17 cellular contexts compared by ENCODE assay signal in genomic region chr21:17753736-17754135, GRCh38.
DNase-seq lines count a peak whose midpoint lies in the region; ATAC-seq and TF ChIP-seq lines count a peak whose summit lies in the region.
"Had no signal": no experiment of that assay in that cellular context is flagged by ENCODE, and none has a peak within 500 bp of the region (broad histone marks: within the 10 kb centered on the region; RNA-seq: fewer than 3 reads in every experiment).

No MANE protein-coding gene starts in this region.

- intact Hi-C loops in Right ventricle myocardium superior (cut with DNase I): no loop called here

- peak; percentile 3 to 32 for DNase-seq in NOMO-1 (lab: John Stamatoyannopoulos, UW; ENCODE audit: unreplicated experiment in 2 of 2)
- no peak for DNase-seq in NOMO-1 treated with dmso at 0.1 percent for 144 hours (lab: John Stamatoyannopoulos, UW; ENCODE audit: unreplicated experiment)
- no peak for DNase-seq in Right ventricle myocardium superior
- DNase-seq in NAMALWA (ENCODE audit: low spot score): no peak
- no peak for DNase-seq in activated effector memory CD4-positive, alpha-beta T cell treated with Interleukin-2 at 50 U/mL for 16 hours
- DNase-seq: Calu3; CD4-positive, alpha-beta T cell; COR-L47; DND-41; GOT3; HFFc6 had no signal

- TF ChIP-seq CTCF in neutrophil (IDR thresholded peaks at IDR 0.05): no peak

- H3K27me3 ChIP-seq in neutrophil: no peaks in the 10 kb centered on the region
- H3K27me3 ChIP-seq: BLaER1 had no signal

- no peaks in the 10 kb centered on the region for H3K36me3 ChIP-seq in neutrophil
- H3K36me3 ChIP-seq: BLaER1, HAP-1 had no signal

- H3K27ac ChIP-seq in neutrophil: peak overlapping the region; percentile 63
- H3K27ac ChIP-seq: 22Rv1, BLaER1, C4-2B had no signal

- ATAC-seq in esophagus mucosa (peak; percentile 28), Right ventricle myocardium superior (ENCODE audit: poor library complexity) (no peak)

- no peaks in the 10 kb centered on the region for H3K9me3 ChIP-seq in neutrophil
- H3K9me3 ChIP-seq: HAP-1 had no signal

- peaks cover 22 to 25% of the 10 kb centered on the region in 2 experiments for H3K4me1 ChIP-seq in neutrophil (ENCODE audit: control insufficient read depth in 1 of 2, insufficient read depth in 1 of 2, low read depth in 1 of 2, low read length in 1 of 2)
- H3K4me1 ChIP-seq: HAP-1 had no signal

- no peak overlapping the region for H3K4me3 ChIP-seq in neutrophil (ENCODE audit: low read depth in 1 of 2, low read length in 1 of 2)
- H3K4me3 ChIP-seq: BLaER1, HAP-1 had no signal

Comparison
In these comparisons a context has a peak if more than half of its experiments do, and no peak if none do; other contexts are left out.
1. DNase-seq: peak in NOMO-1 (2 of 2); none in NOMO-1 treated with dmso at 0.1 percent for 144 hours (single experiment), Right ventricle myocardium superior (single experiment), NAMALWA (single experiment) and activated effector memory CD4-positive, alpha-beta T cell treated with Interleukin-2 at 50 U/mL for 16 hours (single experiment).